In genomic region chr20:43973671-43974450, GRCh38 we compare ENCODE assay signal across 2 cellular contexts.
TF ChIP-seq lines count a peak whose summit lies in the region.

No MANE protein-coding gene starts in this region.

TF ChIP-seq in IMR-90, 13 proteins besides CTCF, POLR2A, EP300 and RAD21:
- no peak for TF ChIP-seq CEBPB (IDR thresholded peaks at IDR 0.05; ENCODE audit: low read depth, low read length)
- no peak for TF ChIP-seq USF2 (IDR thresholded peaks at IDR 0.05; ENCODE audit: low read depth, low read length)
- no peak for TF ChIP-seq CHD1 (IDR thresholded peaks at IDR 0.05; ENCODE audit: low read depth, low read length)
- TF ChIP-seq ELK1 (IDR thresholded peaks at IDR 0.05; ENCODE audit: borderline replicate concordance, low read depth, low read length), result no peak
- TF ChIP-seq MAFK (IDR thresholded peaks at IDR 0.05; ENCODE audit: low read depth, low read length), result no peak
- no peak for TF ChIP-seq MAZ (IDR thresholded peaks at IDR 0.05; ENCODE audit: borderline replicate concordance, low read depth, low read length)
- no peak for TF ChIP-seq NFE2L2 (IDR thresholded peaks at IDR 0.05; ENCODE audit: low read depth, low read length)
- TF ChIP-seq BHLHE40 (IDR thresholded peaks at IDR 0.05; ENCODE audit: low read depth, low read length), result no peak
- no peak for TF ChIP-seq FOS (IDR thresholded peaks at IDR 0.05; ENCODE audit: low read depth, low read length)
- TF ChIP-seq SMC3 (IDR thresholded peaks at IDR 0.05; ENCODE audit: low read depth, low read length), result no peak
- TF ChIP-seq RFX5 (IDR thresholded peaks at IDR 0.05; ENCODE audit: low read depth, low read length), result no peak
- no peak for TF ChIP-seq MXI1 (IDR thresholded peaks at IDR 0.05; ENCODE audit: borderline replicate concordance, low read depth, low read length)
- no peak for TF ChIP-seq RCOR1 (IDR thresholded peaks at IDR 0.05; ENCODE audit: insufficient replicate concordance, low read length)

TF ChIP-seq in H1, 55 proteins besides CTCF, POLR2A, EP300 and RAD21:
- TF ChIP-seq ASH2L (IDR thresholded peaks at IDR 0.05; ENCODE audit: low read length), result no peak
- no peak for TF ChIP-seq RFX5 (IDR thresholded peaks at IDR 0.05; ENCODE audit: borderline replicate concordance, low read depth, low read length)
